Comparison of ENCODE assay signal across 11 cellular contexts in genomic region chr3:111595239-111595638, GRCh38. TPM values are rescaled to one million over a fixed set of nuclear protein-coding genes. Genes with fewer than 3 reads are reported as not detected.
DNase-seq lines count a peak whose midpoint lies in the region; ATAC-seq and TF ChIP-seq lines count a peak whose summit lies in the region.
"Had no signal": no experiment of that assay in that cellular context is flagged by ENCODE, and none has a peak within 500 bp of the region (broad histone marks: within the 10 kb centered on the region; RNA-seq: fewer than 3 reads in every experiment).

ZBED2 (minus strand) TSS chr3:111595346; CDS start chr3:111594201, 1,145 bp downstream.

- peak; percentile 66 for DNase-seq in RWPE1 (ENCODE audit: low spot score)
- no peak for DNase-seq in memory B cell (ENCODE audit: low spot score in 2 of 2)
- DNase-seq in inferior parietal cortex (ENCODE audit: extremely low spot score) = no peak
- no peak for DNase-seq in body of pancreas
- no peak for DNase-seq in HAP-1 (ENCODE audit: low spot score in 2 of 2)
- no peak for DNase-seq in HT-29 (ENCODE audit: low spot score)
- DNase-seq: erythroblast had no signal

- H3K4me1 ChIP-seq in body of pancreas = no peaks in the 10 kb centered on the region
- H3K4me1 ChIP-seq in HAP-1 = no peaks in the 10 kb centered on the region

- H3K9me3 Mint-ChIP-seq in memory B cell = no peaks in the 10 kb centered on the region
- H3K9me3 Mint-ChIP-seq: WTC11 had no signal

- in situ Hi-C loops in HAP-1 (cut with MboI; ENCODE audit: low sequenced_read_pairs) = no loop called here

- H3K36me3 ChIP-seq in body of pancreas (replicated peaks in 1 of 2; ENCODE audit: insufficient read depth in 1 of 2, low read depth in 2 of 2) (no peaks in the 10 kb centered on the region), HAP-1 (replicated peaks) (no peaks in the 10 kb centered on the region)

- TF ChIP-seq CTCF in RWPE1 (conservative IDR thresholded peaks at IDR 0.05; ENCODE audit: low read depth) = no peak
- no peak for TF ChIP-seq CTCF in body of pancreas (IDR thresholded peaks at IDR 0.05)

- intact Hi-C loops in body of pancreas (cut with DNase I) = no loop called here

- H3K36me3 Mint-ChIP-seq in memory B cell = no peaks in the 10 kb centered on the region
- H3K36me3 Mint-ChIP-seq: WTC11 had no signal

- H3K27ac ChIP-seq in RWPE1 (peak within 1 kb of the TSS; percentile 90), body of pancreas (no peak within 1 kb of the TSS)

- TF ChIP-seq POLR2A in GM18505 (IDR thresholded peaks at IDR 0.05; ENCODE audit: borderline replicate concordance, extremely low read depth, insufficient read depth, insufficient read length) (no peak), body of pancreas (IDR thresholded peaks at IDR 0.05) (no peak)

- no peaks in the 10 kb centered on the region for H3K9me3 ChIP-seq in body of pancreas
- H3K9me3 ChIP-seq in HAP-1 = no peaks in the 10 kb centered on the region

- H3K27me3 Mint-ChIP-seq in memory B cell = peaks cover 5% of the 10 kb centered on the region

- H3K27ac Mint-ChIP-seq in memory B cell = peak within 1 kb of the TSS; percentile 86
- H3K27ac Mint-ChIP-seq: WTC11 had no signal

- peak within 1 kb of the TSS; percentile 67 for H3K4me3 Mint-ChIP-seq in memory B cell
- H3K4me3 Mint-ChIP-seq: WTC11 had no signal

- peak; percentile 58 for ATAC-seq in GM18505 (IDR thresholded peaks at IDR 0.05; ENCODE audit: unreplicated experiment)
- ATAC-seq in GM21529 (IDR thresholded peaks at IDR 0.05; ENCODE audit: unreplicated experiment) = peak; percentile 56
- ATAC-seq in memory B cell (ENCODE audit: low read depth) = peak; percentile 71
- ATAC-seq in body of pancreas = no peak
- ATAC-seq: WTC11 had no signal

- POLR2A ChIA-PET in RWPE1 (lab: Yijun Ruan, JAX; ENCODE audit: low non-redundant PET) = no interaction called here

- no peak within 1 kb of the TSS for H3K4me3 ChIP-seq in body of pancreas
- no peak within 1 kb of the TSS for H3K4me3 ChIP-seq in HAP-1

- H3K27me3 ChIP-seq in body of pancreas (no peaks in the 10 kb centered on the region), HAP-1 (ENCODE audit: low read depth) (no peaks in the 10 kb centered on the region)

- CTCF ChIA-PET in RWPE1 (lab: Yijun Ruan, JAX) = no interaction called here

- H3K4me1 Mint-ChIP-seq in memory B cell = peaks cover 24% of the 10 kb centered on the region

- 85 to 92% methylated on average over 2 of the region's 2 CpGs for WGBS in body of pancreas, 2 donors

RNA-seq across cellular contexts. Expression of gene ZBED2, which starts in this region (rescaled TPM):
- total RNA-seq in body of pancreas = not detected
- total RNA-seq in HT-29 (2014; rRNA removed; shearing (Covaris generic)) = 0.05 TPM in 1 of 2 replicates, not detected in the other
- total RNA-seq: LHCN-M2 had no signal
